ENCODE assay signal across 4 cellular contexts in genomic region chr10:23387516-23387915, GRCh38. TPM values are rescaled to one million over a fixed set of nuclear protein-coding genes. Genes with fewer than 3 reads are reported as not detected.
"Had no signal": no experiment of that assay in that cellular context is flagged by ENCODE, and none has a peak within 500 bp of the region (broad histone marks: within the 10 kb centered on the region; RNA-seq: fewer than 3 reads in every experiment).

No MANE protein-coding gene starts in this region.

RNA-seq across cellular contexts. Expression of gene C10orf67, which starts 42.9 kb away (rescaled TPM):
- total RNA-seq: GM23338, H4, H7, H9 had no signal
